In genomic region chr17:81440511-81441244, GRCh38 we compare ENCODE assay signal across 9 cellular contexts. TPM values are rescaled to one million over a fixed set of nuclear protein-coding genes. Genes with fewer than 3 reads are reported as not detected.
DNase-seq lines count a peak whose midpoint lies in the region; TF ChIP-seq lines count a peak whose summit lies in the region.
"Had no signal": no experiment of that assay in that cellular context is flagged by ENCODE, and none has a peak within 500 bp of the region (broad histone marks: within the 10 kb centered on the region; RNA-seq: fewer than 3 reads in every experiment).

No MANE protein-coding gene starts in this region.

- peak; percentile 39; the same call in 1 of the 2 replicates for TF ChIP-seq CTCF in WI38 (IDR thresholded peaks at IDR 0.05; ENCODE audit: low read depth, low read length)
- peak; percentile 67 for TF ChIP-seq CTCF in nephron progenitor cell (IDR thresholded peaks at IDR 0.05)
- no peak for TF ChIP-seq CTCF in tibial artery (IDR thresholded peaks at IDR 0.05)
- no peak for TF ChIP-seq CTCF in sigmoid colon (IDR thresholded peaks at IDR 0.05)

- TF ChIP-seq EP300 in sigmoid colon (IDR thresholded peaks at IDR 0.05) = no peak

- TF ChIP-seq POLR2A in sigmoid colon (IDR thresholded peaks at IDR 0.05) = no peak

- H3K4me1 Mint-ChIP-seq in nephron progenitor cell = peaks cover 28% of the 10 kb centered on the region

- no peaks in the 10 kb centered on the region for H3K9me3 Mint-ChIP-seq in nephron progenitor cell

- peaks cover 0 to 52% (median 21%) of the 10 kb centered on the region in 3 donors for H3K36me3 ChIP-seq in tibial artery
- H3K36me3 ChIP-seq in sigmoid colon = peaks cover 0 to 26% (median 6%) of the 10 kb centered on the region in 4 donors
- H3K36me3 ChIP-seq: right atrium auricular region had no signal

- H3K36me3 Mint-ChIP-seq in nephron progenitor cell (ENCODE audit: low read depth) = no peaks in the 10 kb centered on the region

- no peaks in the 10 kb centered on the region for H3K27me3 Mint-ChIP-seq in nephron progenitor cell (ENCODE audit: low read depth, poor library complexity)

- H3K27me3 ChIP-seq in tibial artery (no peaks in the 10 kb centered on the region), sigmoid colon (no peaks in the 10 kb centered on the region)
- H3K27me3 ChIP-seq: right atrium auricular region had no signal

- H3K4me3 ChIP-seq in WI38 (ENCODE audit: low read depth, low read length) = no peak overlapping the region
- H3K4me3 ChIP-seq in tibial artery = no peak overlapping the region
- H3K4me3 ChIP-seq in sigmoid colon = no peak overlapping the region
- H3K4me3 ChIP-seq: right atrium auricular region had no signal

- intact Hi-C loops in tibial artery (cut with DNase I; ENCODE audit: low total_unique reads) (no loop called here), sigmoid colon (cut with DNase I) (no loop called here)

- WGBS in sigmoid colon, 2 donors = 80 to 83% methylated on average over 24 of the region's 24 CpGs

- no peak overlapping the region for H3K4me3 Mint-ChIP-seq in nephron progenitor cell

- H3K27ac ChIP-seq in tibial artery = no peak overlapping the region
- no peak overlapping the region for H3K27ac ChIP-seq in sigmoid colon
- H3K27ac ChIP-seq: right atrium auricular region had no signal

- H3K9me3 ChIP-seq in tibial artery = no peaks in the 10 kb centered on the region
- no peaks in the 10 kb centered on the region for H3K9me3 ChIP-seq in sigmoid colon
- H3K9me3 ChIP-seq: right atrium auricular region had no signal

- in situ Hi-C loops in KBM-7 (cut with MboI; ENCODE audit: low pct_unique_long_range_greater_than_20kb, low sequenced_read_pairs) = no loop called here

- no peak overlapping the region for H3K27ac Mint-ChIP-seq in nephron progenitor cell

- peaks cover 0 to 9% (median 6%) of the 10 kb centered on the region in 4 donors for H3K4me1 ChIP-seq in tibial artery
- peaks cover 0 to 19% (median 18%) of the 10 kb centered on the region in 4 donors for H3K4me1 ChIP-seq in sigmoid colon

- DNase-seq in NCI-H748 (lab: John Stamatoyannopoulos, UW; ENCODE audit: unreplicated experiment) = peak; percentile 33
- no peak for DNase-seq in NCI-H748 treated with DMSO at 0.1 percent for 48 hours (lab: John Stamatoyannopoulos, UW)
- DNase-seq in KBM-7 = peak; percentile 69
- peak; percentile 74 for DNase-seq in nephron progenitor cell
- DNase-seq in tibial artery = no peak
- DNase-seq in KG1 (lab: John Stamatoyannopoulos, UW) = no peak
- no peak for DNase-seq in sigmoid colon

RNA-seq across cellular contexts. Expression of gene BAHCC1, which starts 45.4 kb away (rescaled TPM):
- 10 to 100 TPM in 1 of 4 donors, 1 to 10 TPM in 3; 3.8 to 18.6 (median 7.2) TPM for total RNA-seq in sigmoid colon
- 10 to 100 TPM in 1 of 3 donors, 1 to 10 TPM in 2; 1.8 to 12.9 (median 3.0) TPM for polyA plus RNA-seq in sigmoid colon

Comparison
In these comparisons a context has a peak if more than half of its experiments do, and no peak if none do; other contexts are left out.
1. DNase-seq: peak in NCI-H748 (single experiment), KBM-7 (single experiment) and nephron progenitor cell (single experiment); none in NCI-H748 treated with DMSO at 0.1 percent for 48 hours (single experiment), tibial artery (0 of 2), KG1 (single experiment) and sigmoid colon (single experiment).
2. CTCF ChIP-seq: peak in WI38 (single experiment) and nephron progenitor cell (single experiment); none in tibial artery (0 of 2) and sigmoid colon (0 of 4).